ENCODE assay signal across 23 cellular contexts in genomic region chr11:9144828-9145227, GRCh38. TPM values are rescaled to one million over a fixed set of nuclear protein-coding genes. Genes with fewer than 3 reads are reported as not detected.
DNase-seq lines count a peak whose midpoint lies in the region; ATAC-seq and TF ChIP-seq lines count a peak whose summit lies in the region.
"Had no signal": no experiment of that assay in that cellular context is flagged by ENCODE, and none has a peak within 500 bp of the region (broad histone marks: within the 10 kb centered on the region; RNA-seq: fewer than 3 reads in every experiment).

No MANE protein-coding gene starts in this region.

- ATAC-seq in GM21526 (IDR thresholded peaks at IDR 0.05; ENCODE audit: low FRiP score, unreplicated experiment): no peak
- no peak for ATAC-seq in GM18498 (IDR thresholded peaks at IDR 0.05; ENCODE audit: unreplicated experiment)
- ATAC-seq: left ventricle myocardium superior, right lobe of liver had no signal

- in situ Hi-C loops in G401 (cut with HindIII; ENCODE audit: low sequenced_read_pairs): no loop called here

- H3K4me3 ChIP-seq in MG63: no peak overlapping the region
- H3K4me3 ChIP-seq: cardiac muscle cell, right lobe of liver, tibial artery had no signal

- H3K27me3 Mint-ChIP-seq in brain: no peaks in the 10 kb centered on the region
- H3K27me3 Mint-ChIP-seq: activated CD4-positive, alpha-beta memory T cell treated with anti-CD3 and anti-CD28 coated beads, Interleukin-2, amount 10 ng/mL, durations not matched to agents 7 days and 5 days; activated T-cell treated with anti-CD3 and anti-CD28 coated beads, Interleukin-2, amount 50 U/mL, for 24 hours; IgD-negative memory B cell had no signal

- DNase-seq in G401 (ENCODE audit: low spot score) (peak; percentile 91), MG63 (peak; percentile 20), iris pigment epithelial cell (ENCODE audit: low read depth) (peak; percentile 55), NCI-H1417 treated with DMSO at 0.1 percent for 48 hours (lab: John Stamatoyannopoulos, UW) (no peak)
- DNase-seq in activated effector memory CD4-positive, alpha-beta T cell treated with anti-CD3 and anti-CD28 coated beads, Interleukin-2, amount 50 U/mL, for 16 hours: no peak
- DNase-seq: activated CD4-positive, alpha-beta memory T cell treated with anti-CD3 and anti-CD28 coated beads, Interleukin-2, amount 10 ng/mL, durations not matched to agents 7 days and 5 days; activated T-cell treated with anti-CD3 and anti-CD28 coated beads, Interleukin-2, amount 50 U/mL, for 24 hours; DMS79; effector CD8-positive, alpha-beta T cell; glutamatergic neuron; left ventricle myocardium superior; NCI-H187; NCI-H510A; right lobe of liver; SHP77 treated with DMSO at 0.1 percent for 48 hours; stimulated activated naive CD4-positive, alpha-beta T cell; T-helper 2 cell; tibial artery had no signal

- H3K4me3 Mint-ChIP-seq in brain: no peak overlapping the region
- H3K4me3 Mint-ChIP-seq: activated CD4-positive, alpha-beta memory T cell treated with anti-CD3 and anti-CD28 coated beads, Interleukin-2, amount 10 ng/mL, durations not matched to agents 7 days and 5 days; activated T-cell treated with anti-CD3 and anti-CD28 coated beads, Interleukin-2, amount 50 U/mL, for 24 hours; IgD-negative memory B cell had no signal

- no peak for TF ChIP-seq CTCF in brain (conservative IDR thresholded peaks at IDR 0.05)

- H3K27me3 ChIP-seq in MG63: no peaks in the 10 kb centered on the region
- H3K27me3 ChIP-seq: cardiac muscle cell, right lobe of liver, tibial artery had no signal

- H3K36me3 Mint-ChIP-seq in brain: peaks cover 81% of the 10 kb centered on the region

- H3K9me3 Mint-ChIP-seq in brain: no peaks in the 10 kb centered on the region
- H3K9me3 Mint-ChIP-seq: activated CD4-positive, alpha-beta memory T cell treated with anti-CD3 and anti-CD28 coated beads, Interleukin-2, amount 10 ng/mL, durations not matched to agents 7 days and 5 days; activated T-cell treated with anti-CD3 and anti-CD28 coated beads, Interleukin-2, amount 50 U/mL, for 24 hours; IgD-negative memory B cell had no signal

- no peaks in the 10 kb centered on the region for H3K9me3 ChIP-seq in MG63
- H3K9me3 ChIP-seq: right lobe of liver, tibial artery had no signal

- H3K27ac Mint-ChIP-seq in brain: peak overlapping the region in 4 of 5 experiments; percentile 24 to 95 (median 68)
- H3K27ac Mint-ChIP-seq: activated CD4-positive, alpha-beta memory T cell treated with anti-CD3 and anti-CD28 coated beads, Interleukin-2, amount 10 ng/mL, durations not matched to agents 7 days and 5 days; IgD-negative memory B cell had no signal

- H3K36me3 ChIP-seq in MG63: peaks cover 92% of the 10 kb centered on the region

- H3K4me1 Mint-ChIP-seq in brain: no peaks in the 10 kb centered on the region
- H3K4me1 Mint-ChIP-seq: IgD-negative memory B cell had no signal

RNA-seq across cellular contexts. Expression of gene SCUBE2, which starts 53.4 kb away (rescaled TPM):
- total RNA-seq in G401 (2014; rRNA removed; shearing (Covaris generic)): 0.06 TPM in 1 of 2 replicates, not detected in the other
- 0.59 TPM in 1 of 2 replicates, not detected in the other for total RNA-seq in MG63 (2014; rRNA removed; shearing (Covaris generic); ENCODE audit: low replicate concordance)
- polyA plus RNA-seq in brain (ENCODE audit: insufficient read depth, low read depth, low replicate concordance): 1.1 TPM
- total RNA-seq: activated CD4-positive, alpha-beta memory T cell treated with anti-CD3 and anti-CD28 coated beads, Interleukin-2, amount 10 ng/mL, durations not matched to agents 7 days and 5 days had no signal
- polyA plus RNA-seq: cardiac muscle cell, IgD-negative memory B cell had no signal

Comparison
In these comparisons a context has a peak if more than half of its experiments do, and no peak if none do; other contexts are left out.
1. DNase-seq: peak in G401 (single experiment), MG63 (single experiment) and iris pigment epithelial cell (single experiment); none in activated effector memory CD4-positive, alpha-beta T cell treated with anti-CD3 and anti-CD28 coated beads, Interleukin-2, amount 50 U/mL, for 16 hours (single experiment) and NCI-H1417 treated with DMSO at 0.1 percent for 48 hours (single experiment).